9 cellular contexts compared by ENCODE assay signal in genomic region chr7:150787321-150788281, GRCh38. TPM values are rescaled to one million over a fixed set of nuclear protein-coding genes. Genes with fewer than 3 reads are reported as not detected.
DNase-seq lines count a peak whose midpoint lies in the region; ATAC-seq, FAIRE-seq and TF ChIP-seq lines count a peak whose summit lies in the region.
"Had no signal": no experiment of that assay in that cellular context is flagged by ENCODE, and none has a peak within 500 bp of the region (broad histone marks: within the 10 kb centered on the region; RNA-seq: fewer than 3 reads in every experiment).

No MANE protein-coding gene starts in this region.

- TF ChIP-seq EP300 in K562 (IDR thresholded peaks at IDR 0.05; ENCODE audit: low read length), result peak; percentile 86

- peak in 1 of 2 experiments; percentile 18; a peak in 2 of 4 replicates for TF ChIP-seq RAD21 in K562 (CRISPR knock-in tag; conservative IDR thresholded peaks at IDR 0.05 in 1 of 2, IDR thresholded peaks at IDR 0.05 in 1 of 2)

- H3K36me3 Mint-ChIP-seq in chondrocyte (ENCODE audit: low read depth), result no peaks in the 10 kb centered on the region

- H3K36me3 ChIP-seq in K562 (ENCODE audit: control insufficient read depth, insufficient read depth, low read length) (no peaks in the 10 kb centered on the region), muscle layer of colon (ENCODE audit: insufficient read depth, low read length) (no peaks in the 10 kb centered on the region)

- H3K4me2 ChIP-seq in K562 (ENCODE audit: insufficient read depth, low read length), result no peak overlapping the region

- H3K4me1 ChIP-seq in K562 (replicated peaks in 1 of 2; ENCODE audit: control insufficient read depth in 2 of 2, insufficient read depth in 2 of 2, low read length in 2 of 2) (peaks cover 10% of the 10 kb centered on the region in 2 experiments; a peak in 4 of 5 replicates), muscle layer of colon (ENCODE audit: insufficient read depth, low read length) (peaks cover 31% of the 10 kb centered on the region)

- peak; percentile 94 for DNase-seq in CD1c-positive myeloid dendritic cell (ENCODE audit: extremely low spot score)
- DNase-seq in KG1 (lab: John Stamatoyannopoulos, UW), result peak; percentile 16
- DNase-seq in K562 (ENCODE audit: extremely low read depth in 1 of 4, low spot score in 3 of 4), result peak in 3 of 4 experiments; percentile 35 to 81 (median 51)
- DNase-seq in chondrocyte (ENCODE audit: low spot score), result no peak
- DNase-seq in activated CD4-positive, alpha-beta T cell treated with anti-CD3 and anti-CD28 coated beads, Interleukin-2, amount 50 U/mL, for 4 hours, result no peak
- no peak for DNase-seq in stimulated activated CD4-positive, alpha-beta T cell treated with anti-CD3 and anti-CD28 coated beads, Interleukin-4, amount 100 ng/mL, for 4 hours
- no peak for DNase-seq in NCI-H187 treated with DMSO at 0.1 percent for 48 hours (lab: John Stamatoyannopoulos, UW)
- DNase-seq: NCI-H1105 had no signal

- H3K4me3 Mint-ChIP-seq in chondrocyte (ENCODE audit: unreplicated experiment), result no peak overlapping the region

- no peaks in the 10 kb centered on the region for H3K4me1 Mint-ChIP-seq in chondrocyte (ENCODE audit: low read depth)

- H3K4me3 ChIP-seq in K562 (no peak overlapping the region), muscle layer of colon (ENCODE audit: low read depth in 1 of 2, low read length in 2 of 2) (no peak overlapping the region)

- peaks cover 8% of the 10 kb centered on the region; the same call in 1 of the 2 replicates for H4K20me1 ChIP-seq in K562 (replicated peaks; ENCODE audit: control insufficient read depth, insufficient read depth, low read length)

- H2AFZ ChIP-seq in K562 (ENCODE audit: low read depth, low read length), result no peak overlapping the region

- H3K27ac Mint-ChIP-seq in chondrocyte (ENCODE audit: unreplicated experiment), result no peak overlapping the region

- in situ Hi-C loops in K562 (cut with MboI), result loop anchor here (5.0 kb wide), 1 partner anchor 200 kb away; no protein-coding TSS in a partner anchor

- H3K9me3 ChIP-seq in K562 (replicated peaks; ENCODE audit: control insufficient read depth, insufficient read depth, low read depth, low read length) (no peaks in the 10 kb centered on the region), muscle layer of colon (ENCODE audit: low read length) (no peaks in the 10 kb centered on the region)

- intact Hi-C loops in K562 (cut with micrococcal nuclease), result loop anchor here (10.0 kb wide), 1 partner anchor 307 kb away; no protein-coding TSS in a partner anchor

- peaks cover 37% of the 10 kb centered on the region for H3K27me3 Mint-ChIP-seq in chondrocyte (ENCODE audit: low read depth)

- CTCF ChIA-PET in K562 (lab: Yijun Ruan, JAX; ENCODE audit: low intra/inter-chr PET ratio), result interaction anchor here (1.2 kb wide), 1 partner anchor 8 kb away, joined by 4 read pairs; no protein-coding TSS in a partner anchor

- peak; percentile 94 for FAIRE-seq in K562 (lab: Jason Lieb, UNC)

- WGBS in K562 (ENCODE audit: insufficient coverage, low coverage, missing lambda C conversion rate), result 9% methylated on average over 10 of the region's 10 CpGs

- H3K27me3 ChIP-seq in K562 (ENCODE audit: control insufficient read depth in 2 of 2, insufficient read depth in 2 of 2, low read length in 2 of 2), result peaks cover 47 to 63% of the 10 kb centered on the region in 2 experiments; a peak in 4 of 5 replicates
- H3K27me3 ChIP-seq in muscle layer of colon (ENCODE audit: control insufficient read depth in 1 of 2, insufficient read depth in 2 of 2, low read length in 2 of 2), result no peaks in the 10 kb centered on the region

- H3K9me3 Mint-ChIP-seq in chondrocyte (ENCODE audit: low read depth), result no peaks in the 10 kb centered on the region

- BruUV-seq in K562 (replicated peaks; lab: Mats Ljungman, UMichigan), result no TSS peak

- POLR2A ChIA-PET in K562 (lab: Yijun Ruan, JAX), result interaction anchor here (0.7 to 1.3 kb wide), 8 partner anchors 10 to 435 kb away, joined by 3 to 6 read pairs (median 4); no protein-coding TSS in a partner anchor

- H3K9ac ChIP-seq in K562 (ENCODE audit: insufficient read depth in 1 of 2, low read depth in 2 of 2, low read length in 2 of 2), result peak overlapping the region in 1 of 2 experiments; percentile 46; a peak in 1 of 4 replicates
- H3K9ac ChIP-seq in muscle layer of colon (ENCODE audit: low read length), result peak overlapping the region; percentile 7

- no peak for TF ChIP-seq CTCF in K562 (IDR thresholded peaks at IDR 0.05 in 2 of 3, conservative IDR thresholded peaks at IDR 0.05 in 1 of 3; ENCODE audit: insufficient read depth in 2 of 3, low read depth in 1 of 3, low read length in 3 of 3)
- no peak for TF ChIP-seq CTCF in chondrocyte (IDR thresholded peaks at IDR 0.05)

- TF ChIP-seq POLR2A in K562 (conservative IDR thresholded peaks at IDR 0.05), result no peak

- H3K27ac ChIP-seq in K562 (ENCODE audit: extremely low read depth, low read depth, low read length) (no peak overlapping the region), muscle layer of colon (ENCODE audit: low read depth, low read length) (peak overlapping the region; percentile 50)

- no peaks in the 10 kb centered on the region for H3K9me1 ChIP-seq in K562 (ENCODE audit: control insufficient read depth, insufficient read depth, low read length)

- H3K79me2 ChIP-seq in K562 (ENCODE audit: control insufficient read depth, insufficient read depth, low read length), result no peaks in the 10 kb centered on the region

- peak; percentile 92 for ATAC-seq in K562

TF ChIP-seq in K562, 482 proteins besides CTCF, POLR2A, EP300 and RAD21 (continues in another document):
- TF ChIP-seq BDP1 (IDR thresholded peaks at IDR 0.05; ENCODE audit: insufficient read depth, insufficient read length), result no peak

RNA-seq across cellular contexts. Expression of gene TMEM176B, which starts 12.6 kb away (rescaled TPM):
- total RNA-seq in K562 (2011; cell fraction: chromatin; rRNA removed; ENCODE audit: low replicate concordance), result not detected in 2 replicates
- not detected in 2 replicates for total RNA-seq in K562 (2011; cell fraction: nucleolus; rRNA removed)
- not detected in 2 replicates for total RNA-seq in K562 (2011; cell fraction: nucleoplasm; rRNA removed)
- total RNA-seq in K562 (2014; rRNA removed), result not detected in 2 replicates
- total RNA-seq in K562 (2014; rRNA removed; fragmentation: Illumina TruSeq; extraction: Trizol), result not detected in 2 replicates
- 0.15 TPM in 1 of 2 replicates, not detected in the other for total RNA-seq in K562 (2015; rRNA removed; fragmentation: Illumina TruSeq; extraction: Trizol)
- total RNA-seq in K562 (2021), result 0.60 and 0.76 TPM in 2 replicates
- not detected in 2 replicates for polyA plus RNA-seq in K562 (2011; rRNA removed)
- polyA plus RNA-seq in K562 (2011; cell fraction: cytosol; rRNA removed), result not detected in 2 replicates
- not detected in 2 replicates for polyA plus RNA-seq in K562 (2011; cell fraction: nucleus; rRNA removed)
- polyA plus RNA-seq in K562 (2012), result 0.21 and 0.69 TPM in 2 replicates
- polyA plus RNA-seq in K562 (2014; fragmentation: Illumina TruSeq; extraction: Trizol), result not detected in 2 replicates
- not detected for polyA plus RNA-seq in K562 (2014; fragmentation: Nextera tagmentation; extraction: Ambion mirVana)
- polyA plus RNA-seq in K562 (2014; rRNA removed), result 0.19 TPM in 1 of 2 replicates, not detected in the other
- not detected in 2 replicates for polyA minus RNA-seq in K562 (2011; rRNA and poly(A)+ RNA removed)
- polyA minus RNA-seq in K562 (2011; cell fraction: cytosol; rRNA and poly(A)+ RNA removed), result not detected in 2 replicates
- polyA minus RNA-seq in K562 (2011; cell fraction: nucleus; rRNA and poly(A)+ RNA removed), result not detected in 2 replicates
- 0.36 to 0.37 TPM in 2 of 3 replicates, not detected in the other for total RNA-seq in chondrocyte

RNA-seq across cellular contexts. Expression of gene TMEM176A, which starts 13.0 kb away (rescaled TPM):
- total RNA-seq in K562 (2011; cell fraction: chromatin; rRNA removed; ENCODE audit: low replicate concordance), result not detected in 2 replicates
- not detected in 2 replicates for total RNA-seq in K562 (2011; cell fraction: nucleolus; rRNA removed)
- not detected in 2 replicates for total RNA-seq in K562 (2011; cell fraction: nucleoplasm; rRNA removed)
- total RNA-seq in K562 (2014; rRNA removed) (not detected in 2 replicates), K562 (2014; rRNA removed; fragmentation: Illumina TruSeq; extraction: Trizol) (not detected in 2 replicates), K562 (2015; rRNA removed; fragmentation: Illumina TruSeq; extraction: Trizol) (not detected in 2 replicates), K562 (2021) (0.31 TPM in 1 of 2 replicates, not detected in the other), chondrocyte (not detected in 3 replicates)
- polyA plus RNA-seq in K562 (2011; rRNA removed) (not detected in 2 replicates), K562 (2014; fragmentation: Illumina TruSeq; extraction: Trizol) (not detected in 2 replicates), K562 (2014; fragmentation: Nextera tagmentation; extraction: Ambion mirVana) (not detected), K562 (2014; rRNA removed) (not detected in 2 replicates)
- polyA plus RNA-seq in K562 (2011; cell fraction: cytosol; rRNA removed), result 0.04 TPM in 1 of 2 replicates, not detected in the other
- polyA plus RNA-seq in K562 (2011; cell fraction: nucleus; rRNA removed), result 0.27 TPM in 1 of 2 replicates, not detected in the other
- polyA plus RNA-seq in K562 (2012), result 0.27 and 0.32 TPM in 2 replicates
- polyA minus RNA-seq in K562 (2011; rRNA and poly(A)+ RNA removed), result not detected in 2 replicates
- polyA minus RNA-seq in K562 (2011; cell fraction: cytosol; rRNA and poly(A)+ RNA removed), result not detected in 2 replicates
- polyA minus RNA-seq in K562 (2011; cell fraction: nucleus; rRNA and poly(A)+ RNA removed), result not detected in 2 replicates

RNA-seq across cellular contexts. Expression of gene GIMAP5, which starts 50.4 kb away (rescaled TPM):
- not detected in 2 replicates for total RNA-seq in K562 (2011; cell fraction: chromatin; rRNA removed; ENCODE audit: low replicate concordance)
- total RNA-seq in K562 (2011; cell fraction: nucleolus; rRNA removed), result not detected in 2 replicates
- not detected in 2 replicates for total RNA-seq in K562 (2011; cell fraction: nucleoplasm; rRNA removed)
- not detected in 2 replicates for total RNA-seq in K562 (2014; rRNA removed)
- total RNA-seq in K562 (2014; rRNA removed; fragmentation: Illumina TruSeq; extraction: Trizol), result not detected in 2 replicates
- total RNA-seq in K562 (2015; rRNA removed; fragmentation: Illumina TruSeq; extraction: Trizol), result not detected in 2 replicates
- total RNA-seq in K562 (2021), result 0.35 and 0.51 TPM in 2 replicates
- not detected in 2 replicates for polyA plus RNA-seq in K562 (2011; rRNA removed)
- polyA plus RNA-seq in K562 (2011; cell fraction: cytosol; rRNA removed), result not detected in 2 replicates
- polyA plus RNA-seq in K562 (2011; cell fraction: nucleus; rRNA removed), result not detected in 2 replicates
- 0.48 TPM in 1 of 2 replicates, not detected in the other for polyA plus RNA-seq in K562 (2012)
- polyA plus RNA-seq in K562 (2014; fragmentation: Illumina TruSeq; extraction: Trizol), result not detected in 2 replicates
- not detected for polyA plus RNA-seq in K562 (2014; fragmentation: Nextera tagmentation; extraction: Ambion mirVana)
- not detected in 2 replicates for polyA plus RNA-seq in K562 (2014; rRNA removed)
- polyA minus RNA-seq in K562 (2011; rRNA and poly(A)+ RNA removed), result not detected in 2 replicates
- not detected in 2 replicates for polyA minus RNA-seq in K562 (2011; cell fraction: cytosol; rRNA and poly(A)+ RNA removed)
- polyA minus RNA-seq in K562 (2011; cell fraction: nucleus; rRNA and poly(A)+ RNA removed), result not detected in 2 replicates
- total RNA-seq in chondrocyte, result not detected in 3 replicates

Comparison
In these comparisons a context has a peak if more than half of its experiments do, and no peak if none do; other contexts are left out.
1. DNase-seq: peak in CD1c-positive myeloid dendritic cell (single experiment), KG1 (single experiment) and K562 (3 of 4); none in chondrocyte (single experiment), activated CD4-positive, alpha-beta T cell treated with anti-CD3 and anti-CD28 coated beads, Interleukin-2, amount 50 U/mL, for 4 hours (0 of 2), stimulated activated CD4-positive, alpha-beta T cell treated with anti-CD3 and anti-CD28 coated beads, Interleukin-4, amount 100 ng/mL, for 4 hours (0 of 2) and NCI-H187 treated with DMSO at 0.1 percent for 48 hours (single experiment).